In genomic region chr5:143770430-143770829, GRCh38 we compare ENCODE assay signal across 29 cellular contexts. TPM values are rescaled to one million over a fixed set of nuclear protein-coding genes. Genes with fewer than 3 reads are reported as not detected.
"Had no signal": no experiment of that assay in that cellular context is flagged by ENCODE, and none has a peak within 500 bp of the region (broad histone marks: within the 10 kb centered on the region; RNA-seq: fewer than 3 reads in every experiment).

No MANE protein-coding gene starts in this region.

- H3K27me3 ChIP-seq: breast epithelium, Peyer's patch, SJSA1 had no signal

- H3K4me1 ChIP-seq: adrenal gland, body of pancreas, breast epithelium, Peyer's patch had no signal

- H3K9ac ChIP-seq: SK-N-SH had no signal

- ATAC-seq: activated CD4-positive, alpha-beta T cell treated with anti-CD3 and anti-CD28 coated beads for 36 hours; activated CD8-positive, alpha-beta T cell treated with anti-CD3 and anti-CD28 coated beads, Interleukin-2, amount 10 ng/mL, durations not matched to agents 7 days and 5 days; activated naive CD4-positive, alpha-beta T cell treated with anti-CD3 and anti-CD28 coated beads, Interleukin-2, amount 50 U/mL, for 72 hours; body of pancreas had no signal

- H3K36me3 ChIP-seq: adrenal gland, breast epithelium, Peyer's patch, SJSA1 had no signal

- H3K9me2 ChIP-seq: SK-N-SH had no signal

- H3K27ac ChIP-seq: adrenal gland, body of pancreas, breast epithelium, Peyer's patch, SJSA1 had no signal

- DNase-seq: activated CD4-positive, alpha-beta T cell treated with anti-CD3 and anti-CD28 coated beads for 36 hours; activated CD4-positive, alpha-beta T cell treated with anti-CD3 and anti-CD28 coated beads, Interleukin-2, amount 10 ng/mL, durations not matched to agents 7 days and 5 days; activated CD4-positive, alpha-beta T cell treated with anti-CD3 and anti-CD28 coated beads, Interleukin-2, amount 50 U/mL, for 48 hours; activated CD8-positive, alpha-beta T cell treated with anti-CD3 and anti-CD28 coated beads, Interleukin-2, amount 10 ng/mL, durations not matched to agents 7 days and 5 days; activated gamma-delta T cell treated with Interleukin-2 at 50 U/mL for 16 hours; activated naive CD4-positive, alpha-beta T cell treated with anti-CD3 and anti-CD28 coated beads for 36 hours; activated T-cell treated with anti-CD3 and anti-CD28 coated beads, Interleukin-2, amount 50 U/mL, for 24 hours; adrenal gland; body of pancreas; NCI-H1105; NCI-H1436; NCI-H1694; NCI-H1930; NCI-H2081 treated with DMSO at 0.1 percent for 48 hours; NCI-H226; NCI-H446 treated with DMSO at 0.1 percent for 48 hours; NCI-H524 treated with DMSO at 0.1 percent for 48 hours; PC-3; Peyer's patch; RPMI8226; SHP77 treated with DMSO at 0.1 percent for 48 hours; SK-N-SH had no signal

- H3K4me3 ChIP-seq: adrenal gland, body of pancreas, breast epithelium, Peyer's patch, SJSA1 had no signal

- H3K4me2 ChIP-seq: SK-N-SH had no signal

- H3K9me3 ChIP-seq: adrenal gland, body of pancreas, breast epithelium, Peyer's patch, SJSA1, SK-N-SH had no signal

- FAIRE-seq: TTC549 had no signal

RNA-seq across cellular contexts. Expression of gene HMHB1, which starts 41.5 kb away (rescaled TPM):
- total RNA-seq: activated CD4-positive, alpha-beta T cell treated with anti-CD3 and anti-CD28 coated beads for 36 hours; activated CD4-positive, alpha-beta T cell treated with anti-CD3 and anti-CD28 coated beads, Interleukin-2, amount 10 ng/mL, durations not matched to agents 7 days and 5 days; activated CD8-positive, alpha-beta T cell treated with anti-CD3 and anti-CD28 coated beads, Interleukin-2, amount 10 ng/mL, durations not matched to agents 7 days and 5 days; activated naive CD4-positive, alpha-beta T cell treated with anti-CD3 and anti-CD28 coated beads for 36 hours; activated naive CD4-positive, alpha-beta T cell treated with anti-CD3 and anti-CD28 coated beads, Interleukin-2, amount 50 U/mL, for 72 hours; adrenal gland; astrocyte; body of pancreas; breast epithelium; cardiac septum; M059J; PC-3; Peyer's patch; SJSA1 had no signal
- polyA plus RNA-seq: adrenal gland, SK-N-SH had no signal
